ENCODE assay signal across 8 cellular contexts in the genomic region with DNA sequence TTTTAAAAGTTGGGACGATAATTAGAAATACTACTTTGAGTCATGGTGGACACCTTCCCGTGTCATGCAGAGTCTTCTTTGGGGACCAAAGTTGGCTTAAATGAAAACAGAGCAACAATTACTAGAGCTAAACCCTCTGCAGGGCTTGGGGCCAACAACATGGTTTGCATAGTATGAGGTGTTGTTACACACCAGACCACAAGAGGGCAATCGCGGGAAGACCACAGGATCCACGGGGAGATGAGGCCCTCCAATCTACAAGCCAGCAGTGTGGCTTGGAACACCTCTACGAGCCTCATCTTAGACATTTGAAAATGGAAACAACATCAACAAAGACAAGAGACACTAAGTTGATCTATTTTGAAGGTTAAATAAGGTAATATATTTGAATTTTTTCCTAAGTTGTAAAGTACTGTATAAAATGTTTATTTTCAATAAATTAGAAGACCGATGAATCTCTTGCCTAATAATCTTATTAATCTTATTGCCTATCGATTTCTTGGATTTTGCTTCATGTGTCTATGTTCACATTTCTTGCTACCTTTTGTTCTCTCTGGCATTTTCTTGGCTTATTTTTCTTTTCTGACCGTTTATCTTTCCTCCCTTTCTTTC. TPM values are rescaled to one million over a fixed set of nuclear protein-coding genes. Genes with fewer than 3 reads are reported as not detected.
DNase-seq lines count a peak whose midpoint lies in the region; ATAC-seq, FAIRE-seq and TF ChIP-seq lines count a peak whose summit lies in the region.

No MANE protein-coding gene starts in this region.

- peaks cover 5% of the 10 kb centered on the region for H3K27me3 Mint-ChIP-seq in activated T-cell treated with anti-CD3 and anti-CD28 coated beads, Interleukin-2, amount 50 U/mL, for 4 hours (ENCODE audit: low read depth)

- H3K27ac ChIP-seq in PC-9, result no peak overlapping the region
- H3K27ac ChIP-seq in thoracic aorta, result no peak overlapping the region

- BruUV-seq in PC-9 (replicated peaks; lab: Mats Ljungman, UMichigan), result no TSS peak

- FAIRE-seq in HTR-8/SVneo (lab: Jason Lieb, UNC), result no peak

- intact Hi-C loops in PC-9 (cut with micrococcal nuclease; ENCODE audit: unreplicated experiment), result loop anchor here (1.0 to 5.0 kb wide), 2 partner anchors 37 to 322 kb away; a partner anchor contains a TSS

- no peaks in the 10 kb centered on the region for H3K9me2 ChIP-seq in PC-9 (ENCODE audit: insufficient read depth)

- POLR2A ChIA-PET in PC-9 (lab: Charles Lee; ENCODE audit: unreplicated experiment), result interaction anchor here (1.0 kb wide), 1 partner anchor 56 kb away, joined by 10 read pairs; no protein-coding TSS in a partner anchor

- ATAC-seq in activated T-cell treated with anti-CD3 and anti-CD28 coated beads, Interleukin-2, amount 50 U/mL, for 4 hours, result peak in 1 of 2 donors; percentile 71
- ATAC-seq in omental fat pad (ENCODE audit: low FRiP score) (no peak), thoracic aorta (ENCODE audit: insufficient number of reproducible peaks, low FRiP score, low read depth) (no peak), GM21390 (IDR thresholded peaks at IDR 0.05; ENCODE audit: unreplicated experiment) (no peak)

- H3K9me3 ChIP-seq in PC-9 (ENCODE audit: insufficient read depth, low read depth), result no peaks in the 10 kb centered on the region
- no peaks in the 10 kb centered on the region for H3K9me3 ChIP-seq in thoracic aorta

- H3K79me2 ChIP-seq in PC-9 (ENCODE audit: low read depth), result no peaks in the 10 kb centered on the region

- DNase-seq in GM12864 (ENCODE audit: low read depth), result peak; percentile 18
- DNase-seq in HTR-8/SVneo (ENCODE audit: insufficient read length, low spot score), result peak; percentile 36
- DNase-seq in PC-9, result peak in 1 of 2 experiments; percentile 14
- DNase-seq in activated T-cell treated with anti-CD3 and anti-CD28 coated beads, Interleukin-2, amount 50 U/mL, for 4 hours, result peak; percentile 28
- peak; percentile 54 for DNase-seq in fibroblast of the conjunctiva (ENCODE audit: low read depth)
- DNase-seq in omental fat pad (ENCODE audit: low spot score), result peak; percentile 29
- peak; percentile 9 for DNase-seq in thoracic aorta (ENCODE audit: low spot score)

- H3K9me3 Mint-ChIP-seq in activated T-cell treated with anti-CD3 and anti-CD28 coated beads, Interleukin-2, amount 50 U/mL, for 4 hours, result no peaks in the 10 kb centered on the region

- H3K4me3 Mint-ChIP-seq in activated T-cell treated with anti-CD3 and anti-CD28 coated beads, Interleukin-2, amount 50 U/mL, for 4 hours, result no peak overlapping the region

- H3K36me3 ChIP-seq in PC-9 (ENCODE audit: low read depth), result no peaks in the 10 kb centered on the region
- H3K36me3 ChIP-seq in thoracic aorta, result no peaks in the 10 kb centered on the region

- no peaks in the 10 kb centered on the region for H3K27me3 ChIP-seq in PC-9 (ENCODE audit: insufficient read depth, low read depth)
- no peaks in the 10 kb centered on the region for H3K27me3 ChIP-seq in thoracic aorta (replicated peaks; ENCODE audit: insufficient read depth)

- no peaks in the 10 kb centered on the region for H3K4me1 Mint-ChIP-seq in activated T-cell treated with anti-CD3 and anti-CD28 coated beads, Interleukin-2, amount 50 U/mL, for 4 hours (ENCODE audit: low read depth)

- no peak overlapping the region for H2AFZ ChIP-seq in PC-9

- CTCF ChIA-PET in PC-9 (lab: Charles Lee), result interaction anchor here (1.0 to 2.0 kb wide), 4 partner anchors 56 to 326 kb away, joined by 4 to 7 read pairs (median 4); no protein-coding TSS in a partner anchor

- peak; percentile 79 for TF ChIP-seq CTCF in GM12864 (IDR thresholded peaks at IDR 0.05; ENCODE audit: low read depth, low read length, missing control alignments)
- TF ChIP-seq CTCF in PC-9 (conservative IDR thresholded peaks at IDR 0.05), result peak; percentile 65
- TF ChIP-seq CTCF in omental fat pad (IDR thresholded peaks at IDR 0.05), result peak in 1 of 3 donors; percentile 56
- peak; percentile 71 for TF ChIP-seq CTCF in thoracic aorta (IDR thresholded peaks at IDR 0.05)

- H3K4me2 ChIP-seq in PC-9, result no peak overlapping the region

- no peaks in the 10 kb centered on the region for H3K36me3 Mint-ChIP-seq in activated T-cell treated with anti-CD3 and anti-CD28 coated beads, Interleukin-2, amount 50 U/mL, for 4 hours (ENCODE audit: insufficient read depth)

- H4K20me1 ChIP-seq in PC-9 (ENCODE audit: insufficient read depth), result no peaks in the 10 kb centered on the region

- H3F3A ChIP-seq in PC-9 (ENCODE audit: insufficient read depth, low read depth), result no peaks in the 10 kb centered on the region

- peaks cover 9% of the 10 kb centered on the region; the same call in 1 of the 2 replicates for H3K4me1 ChIP-seq in PC-9 (replicated peaks; ENCODE audit: insufficient read depth)
- no peaks in the 10 kb centered on the region for H3K4me1 ChIP-seq in thoracic aorta (ENCODE audit: control insufficient read depth in 1 of 2, low read depth in 2 of 2)

- H3K4me3 ChIP-seq in GM12864 (ENCODE audit: low read depth, low read length), result no peak overlapping the region
- H3K4me3 ChIP-seq in PC-9, result no peak overlapping the region
- no peak overlapping the region for H3K4me3 ChIP-seq in thoracic aorta

RNA-seq across cellular contexts. Expression of a gene that starts 8.2 kb away (rescaled TPM):
- total RNA-seq in PC-9 (2021) (not detected in 2 replicates), omental fat pad (not detected), thoracic aorta (not detected)
- total RNA-seq in activated T-cell treated with anti-CD3 and anti-CD28 coated beads, Interleukin-2, amount 50 U/mL, for 4 hours, result not detected

RNA-seq across cellular contexts. Expression of a gene that starts 10.1 kb away (rescaled TPM):
- total RNA-seq in PC-9 (2021), result not detected in 2 replicates
- not detected for total RNA-seq in activated T-cell treated with anti-CD3 and anti-CD28 coated beads, Interleukin-2, amount 50 U/mL, for 4 hours
- total RNA-seq in omental fat pad, result not detected
- not detected for total RNA-seq in thoracic aorta

RNA-seq across cellular contexts. Expression of a gene that starts 27.3 kb away (rescaled TPM):
- total RNA-seq in PC-9 (2021) (not detected in 2 replicates), omental fat pad (not detected), thoracic aorta (not detected)
- not detected for total RNA-seq in activated T-cell treated with anti-CD3 and anti-CD28 coated beads, Interleukin-2, amount 50 U/mL, for 4 hours

RNA-seq across cellular contexts. Expression of a gene that starts 38.4 kb away (rescaled TPM):
- total RNA-seq in PC-9 (2021) (not detected in 2 replicates), omental fat pad (not detected), thoracic aorta (under 1 TPM in 1 of 2 donors, not detected in 1; 0.27 TPM)
- total RNA-seq in activated T-cell treated with anti-CD3 and anti-CD28 coated beads, Interleukin-2, amount 50 U/mL, for 4 hours, result not detected

RNA-seq across cellular contexts. Expression of a gene that starts 42.6 kb away (rescaled TPM):
- total RNA-seq in PC-9 (2021), result not detected in 2 replicates
- not detected for total RNA-seq in activated T-cell treated with anti-CD3 and anti-CD28 coated beads, Interleukin-2, amount 50 U/mL, for 4 hours
- not detected for total RNA-seq in omental fat pad
- total RNA-seq in thoracic aorta, result not detected
